In genomic region chr14:75982724-75983358, GRCh38 we compare ENCODE assay signal across 8 cellular contexts. TPM values are rescaled to one million over a fixed set of nuclear protein-coding genes. Genes with fewer than 3 reads are reported as not detected.
DNase-seq lines count a peak whose midpoint lies in the region; ATAC-seq, FAIRE-seq and TF ChIP-seq lines count a peak whose summit lies in the region.

No MANE protein-coding gene starts in this region.

- peak overlapping the region; percentile 57 for H4K91ac ChIP-seq in H1 (replicated peaks; ENCODE audit: insufficient read length, low read length)

- intact Hi-C loops in upper lobe of right lung (cut with DNase I): no loop called here

- H3K36me3 ChIP-seq in H1 (ENCODE audit: control insufficient read depth in 2 of 4, insufficient read depth in 4 of 4, low read length in 3 of 4) (no peaks in the 10 kb centered on the region), mucosa of rectum (ENCODE audit: control insufficient read depth in 2 of 2, insufficient read depth in 2 of 2, low read length in 2 of 2) (no peaks in the 10 kb centered on the region), upper lobe of right lung (no peaks in the 10 kb centered on the region)

- H3K4me3 ChIP-seq in H1 (ENCODE audit: extremely low read depth in 1 of 4, insufficient read depth in 2 of 4, low read depth in 3 of 4, low read length in 4 of 4) (peak overlapping the region; percentile 32 to 89 (median 66)), mucosa of rectum (ENCODE audit: low read length in 2 of 2) (peak overlapping the region; percentile 61 to 64), upper lobe of right lung (peak overlapping the region; percentile 78)

- no peak overlapping the region for H3K23ac ChIP-seq in H1 (ENCODE audit: insufficient read length)

- 12% methylated on average over 20 of the region's 35 CpGs; no CpG with 5 or more reads in 1 of the 2 experiments for WGBS in H1 (ENCODE audit: extremely low coverage in 1 of 2, insufficient coverage in 1 of 2, insufficient read length in 1 of 2, insufficient replicate concordance in 2 of 2, low coverage in 1 of 2, low lambda C conversion rate in 2 of 2, missing lambda C conversion rate in 1 of 2), 2 experiments

- POLR2A ChIA-PET in H1 (lab: Charles Lee; ENCODE audit: partially characterized antibody): interaction anchor here (1.0 kb wide), 2 partner anchors 8 to 14 kb away, joined by 3 read pairs; no protein-coding TSS in a partner anchor

- H3K4ac ChIP-seq in H1 (replicated peaks; ENCODE audit: insufficient read length, low read depth, low read length): no peak overlapping the region

- no peaks in the 10 kb centered on the region for H3K79me1 ChIP-seq in H1 (ENCODE audit: low read depth, low read length)

- TF ChIP-seq POLR2A in H1 (IDR thresholded peaks at IDR 0.05; ENCODE audit: control extremely low read depth in 1 of 2, low read depth in 2 of 2, low read length in 2 of 2): no peak

- no peak for TF ChIP-seq EP300 in H1 (IDR thresholded peaks at IDR 0.05; ENCODE audit: borderline replicate concordance in 1 of 2, low read depth in 2 of 2, low read length in 2 of 2)

- H4K8ac ChIP-seq in H1 (ENCODE audit: extremely low read depth, insufficient read depth, low read length): peak overlapping the region; percentile 4; the same call in 1 of the 2 replicates

- CTCF ChIA-PET in H1 (lab: Charles Lee; ENCODE audit: partially characterized antibody): interaction anchor here (0.5 to 20.1 kb wide), 35 partner anchors 9 to 965 kb away, joined by 3 to 261 read pairs (median 3); no protein-coding TSS in a partner anchor

- H2BK15ac ChIP-seq in H1 (ENCODE audit: low read length): no peak overlapping the region

- no peak overlapping the region for H2AK5ac ChIP-seq in H1 (ENCODE audit: low read depth, low read length)

- FAIRE-seq in H1 (lab: Jason Lieb, UNC): no peak

- no peak overlapping the region for H3K14ac ChIP-seq in H1 (ENCODE audit: insufficient read length)

- peaks cover 9% of the 10 kb centered on the region for H3K23me2 ChIP-seq in H1 (ENCODE audit: low read depth, low read length)

- H3K56ac ChIP-seq in H1 (replicated peaks; ENCODE audit: insufficient read length, low read depth, low read length): no peak overlapping the region

- no peak overlapping the region for H4K5ac ChIP-seq in H1 (ENCODE audit: insufficient read length, low read depth, low read length)

- no peak overlapping the region for H2BK12ac ChIP-seq in H1 (ENCODE audit: low read depth, low read length)

- H3K4me2 ChIP-seq in H1 (ENCODE audit: insufficient read depth in 1 of 2, low read depth in 2 of 2, low read length in 2 of 2): peak overlapping the region; percentile 26 to 86

- TF ChIP-seq RAD21 in H1 (IDR thresholded peaks at IDR 0.05 in 1 of 2, conservative IDR thresholded peaks at IDR 0.05 in 1 of 2; ENCODE audit: low read depth in 2 of 2, low read length in 2 of 2): no peak

- ATAC-seq in upper lobe of right lung (peak; percentile 37), HG02763 (IDR thresholded peaks at IDR 0.05; ENCODE audit: unreplicated experiment) (no peak)

- TF ChIP-seq CTCF in H1 (IDR thresholded peaks at IDR 0.05; ENCODE audit: control extremely low read depth in 1 of 3, insufficient read depth in 1 of 3, low read depth in 1 of 3, low read length in 3 of 3) (peak in 1 of 3 experiments; percentile 2; a peak in 1 of 4 replicates), upper lobe of right lung (IDR thresholded peaks at IDR 0.05) (peak; percentile 26)

- H3K27me3 ChIP-seq in H1 (replicated peaks in 1 of 4; ENCODE audit: control insufficient read depth in 3 of 4, extremely low read depth in 1 of 4, insufficient read depth in 3 of 4, low read length in 3 of 4) (peaks cover 0 to 26% (median 17%) of the 10 kb centered on the region in 4 experiments; a peak in 5 of 7 replicates), mucosa of rectum (ENCODE audit: control insufficient read depth in 2 of 2, insufficient read depth in 2 of 2, low read length in 2 of 2) (no peaks in the 10 kb centered on the region), upper lobe of right lung (no peaks in the 10 kb centered on the region)

- H3K18ac ChIP-seq in H1 (ENCODE audit: extremely low read depth, low read length): peak overlapping the region; percentile 60; the same call in 1 of the 2 replicates

- no peak overlapping the region for H2BK120ac ChIP-seq in H1 (replicated peaks; ENCODE audit: low read depth, low read length)

- no peak overlapping the region for H2BK5ac ChIP-seq in H1 (ENCODE audit: low read depth, low read length)

- H3K9ac ChIP-seq in H1 (replicated peaks in 1 of 4; ENCODE audit: extremely low read depth in 1 of 4, low read depth in 3 of 4, low read length in 3 of 4): peak overlapping the region in 1 of 4 experiments; percentile 35; a peak in 2 of 7 replicates
- H3K9ac ChIP-seq in mucosa of rectum (ENCODE audit: low read depth in 1 of 2, low read length in 2 of 2): peak overlapping the region; percentile 18 to 59

- H3K79me2 ChIP-seq in H1 (ENCODE audit: control insufficient read depth in 1 of 2, insufficient read depth in 2 of 2, low read length in 2 of 2): no peaks in the 10 kb centered on the region

- H3K27ac ChIP-seq in H1 (ENCODE audit: low read depth, low read length) (no peak overlapping the region), mucosa of rectum (ENCODE audit: low read depth in 2 of 2, low read length in 2 of 2) (peak overlapping the region; percentile 50 to 62), upper lobe of right lung (peak overlapping the region; percentile 94)

- H3K9me3 ChIP-seq in H1 (ENCODE audit: insufficient read depth in 2 of 2, low read depth in 1 of 2, low read length in 1 of 2) (no peaks in the 10 kb centered on the region), mucosa of rectum (ENCODE audit: control insufficient read depth in 2 of 2, low read length in 2 of 2) (no peaks in the 10 kb centered on the region), upper lobe of right lung (no peaks in the 10 kb centered on the region)

- no peaks in the 10 kb centered on the region for H4K20me1 ChIP-seq in H1 (replicated peaks in 1 of 2; ENCODE audit: control insufficient read depth in 1 of 2, insufficient read depth in 2 of 2, low read length in 2 of 2)

- peak overlapping the region; percentile 81 for H2AFZ ChIP-seq in H1 (ENCODE audit: low read length)

- H3K4me1 ChIP-seq in H1 (replicated peaks in 1 of 4; ENCODE audit: control insufficient read depth in 3 of 4, insufficient read depth in 4 of 4, low read length in 3 of 4) (peaks cover 0 to 11% (median 2%) of the 10 kb centered on the region in 4 experiments; a peak in 6 of 7 replicates), mucosa of rectum (ENCODE audit: control insufficient read depth in 2 of 2, insufficient read depth in 2 of 2, low read length in 2 of 2) (peaks cover 25 to 31% of the 10 kb centered on the region in 2 donors), upper lobe of right lung (peaks cover 50% of the 10 kb centered on the region)

- no peak overlapping the region for H2BK20ac ChIP-seq in H1 (ENCODE audit: low read length)

- DNase-seq in EH (ENCODE audit: low read depth) (peak; percentile 61), HCEC 1CT (peak; percentile 62), RPMI8226 (peak; percentile 83), H1 (ENCODE audit: low read depth in 1 of 2, low spot score in 2 of 2) (peak in 1 of 2 experiments; percentile 81), upper lobe of right lung (peak; percentile 79), cerebellum (ENCODE audit: low spot score) (no peak)

TF ChIP-seq in H1, 55 proteins besides CTCF, POLR2A, EP300 and RAD21 (continues in another document):
- TF ChIP-seq SP1 (IDR thresholded peaks at IDR 0.05; ENCODE audit: low read depth, low read length) (no peak), CTBP2 (IDR thresholded peaks at IDR 0.05; ENCODE audit: borderline replicate concordance, insufficient read depth, insufficient read length, low read length) (peak; percentile 65), PHF8 (conservative IDR thresholded peaks at IDR 0.05; ENCODE audit: low read depth, low read length) (0 out of 2 replicates have a peak, but pooled peaks have one; percentile 21), KDM1A (IDR thresholded peaks at IDR 0.05; ENCODE audit: borderline replicate concordance, low read length) (peak; percentile 91), TEAD4 (IDR thresholded peaks at IDR 0.05; ENCODE audit: low read depth, low read length) (no peak), HDAC2 (IDR thresholded peaks at IDR 0.05; ENCODE audit: borderline replicate concordance in 1 of 2, low read depth in 2 of 2, low read length in 2 of 2) (peak in 1 of 2 experiments; percentile 75; a peak in 1 of 4 replicates), CHD2 (IDR thresholded peaks at IDR 0.05; ENCODE audit: low read length) (no peak), E2F6 (IDR thresholded peaks at IDR 0.05) (peak; percentile 30; the same call in 1 of the 2 replicates), BACH1 (IDR thresholded peaks at IDR 0.05; ENCODE audit: low read length) (no peak)

RNA-seq across cellular contexts. Expression of gene TGFB3, which starts 1.0 kb away (rescaled TPM):
- total RNA-seq in H1 (2021; fragmentation: NEBNext Ultra II Directional; extraction: Animal tissue kit (Norgen Biotek cat#: 25700)): 0.65 and 2.1 TPM in 2 replicates
- 0.86 and 1.5 TPM in 2 replicates for polyA plus RNA-seq in H1 (2011; rRNA removed)
- 0.67 TPM for polyA plus RNA-seq in H1 (2011; cell fraction: cytosol; rRNA removed)
- polyA plus RNA-seq in H1 (2011; cell fraction: nucleus; rRNA removed): 1.9 TPM
- polyA plus RNA-seq in H1 (2012, experiment 1 of 2): 0.93 to 1.5 TPM (median 1.2 TPM) in 4 replicates
- 0.16 TPM for polyA plus RNA-seq in H1 (2012, experiment 2 of 2)
- polyA plus RNA-seq in H1 (2013, experiment 1 of 2): 0.87 TPM
- 0.77 TPM for polyA plus RNA-seq in H1 (2013, experiment 2 of 2)
- 0.98 and 3.1 TPM in 2 replicates for polyA minus RNA-seq in H1 (2011; rRNA and poly(A)+ RNA removed)
- polyA minus RNA-seq in H1 (2011; cell fraction: cytosol; rRNA and poly(A)+ RNA removed): not detected
- polyA minus RNA-seq in H1 (2011; cell fraction: nucleus; rRNA and poly(A)+ RNA removed): 2.3 TPM
- total RNA-seq in upper lobe of right lung (25.4 TPM), cerebellum (23.0 TPM)

RNA-seq across cellular contexts. Expression of gene IFT43, which starts 2.7 kb away (rescaled TPM):
- 17.0 and 17.4 TPM in 2 replicates for total RNA-seq in H1 (2021; fragmentation: NEBNext Ultra II Directional; extraction: Animal tissue kit (Norgen Biotek cat#: 25700))
- 20.8 and 21.7 TPM in 2 replicates for polyA plus RNA-seq in H1 (2011; rRNA removed)
- 27.6 TPM for polyA plus RNA-seq in H1 (2011; cell fraction: cytosol; rRNA removed)
- polyA plus RNA-seq in H1 (2011; cell fraction: nucleus; rRNA removed): 32.3 TPM
- polyA plus RNA-seq in H1 (2012, experiment 1 of 2): 16.6 to 26.5 TPM (median 22.4 TPM) in 4 replicates
- polyA plus RNA-seq in H1 (2012, experiment 2 of 2): 17.9 TPM
- 14.0 TPM for polyA plus RNA-seq in H1 (2013, experiment 1 of 2)
- polyA plus RNA-seq in H1 (2013, experiment 2 of 2): 13.7 TPM
- 9.7 and 12.5 TPM in 2 replicates for polyA minus RNA-seq in H1 (2011; rRNA and poly(A)+ RNA removed)
- polyA minus RNA-seq in H1 (2011; cell fraction: cytosol; rRNA and poly(A)+ RNA removed): 11.5 TPM
- 27.3 TPM for polyA minus RNA-seq in H1 (2011; cell fraction: nucleus; rRNA and poly(A)+ RNA removed)
- total RNA-seq in upper lobe of right lung: 24.8 TPM
- 26.3 TPM for total RNA-seq in cerebellum
